Comparison of ENCODE assay signal across 8 cellular contexts in the genomic region with DNA sequence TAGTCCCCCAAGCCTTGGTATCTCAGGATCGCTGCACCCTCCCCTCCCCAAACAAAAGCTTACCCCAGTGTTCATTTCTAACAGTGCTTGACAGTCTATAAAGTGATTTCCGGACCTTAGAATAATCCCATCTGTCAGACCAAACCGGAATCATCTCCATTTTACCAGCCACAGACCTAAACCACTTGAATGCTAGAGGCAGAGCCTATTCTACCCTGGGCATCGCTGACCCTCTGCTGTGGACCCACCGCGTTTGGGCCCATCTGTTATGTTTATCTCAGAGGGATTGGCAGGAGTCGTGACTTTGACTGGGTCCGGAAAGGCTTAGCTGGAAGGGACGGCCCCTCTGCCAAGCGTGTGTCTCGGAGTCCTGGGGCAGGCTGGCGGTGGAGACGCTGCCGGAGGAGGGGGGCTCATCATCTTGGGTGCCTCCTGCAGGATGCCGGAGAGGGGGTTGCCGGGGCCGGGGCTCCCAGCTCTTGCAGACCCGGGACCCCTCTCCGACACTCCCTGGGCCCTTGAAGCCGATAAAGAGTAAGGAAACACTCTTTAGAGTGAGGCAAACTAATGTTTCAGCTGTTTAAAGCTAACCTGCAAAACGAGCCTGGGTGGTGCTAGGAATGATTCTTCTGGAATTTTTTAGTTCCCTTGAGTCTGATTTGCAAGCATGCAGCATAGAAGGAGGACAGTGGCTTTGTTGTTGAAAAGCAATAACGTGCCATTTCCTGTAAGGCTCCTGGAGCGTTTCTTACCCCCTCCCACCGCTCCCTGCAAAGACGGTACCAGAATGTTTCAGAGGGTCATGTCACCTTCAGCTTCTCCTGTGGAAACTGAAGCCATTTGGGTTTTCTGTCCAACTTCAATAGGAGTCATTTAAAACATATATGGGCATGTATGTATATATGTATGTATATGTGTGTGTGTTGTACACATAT. TPM values are rescaled to one million over a fixed set of nuclear protein-coding genes. Genes with fewer than 3 reads are reported as not detected.
A peak's percentile ranks its signal among the peaks of the same experiment; 100 is the strongest.
DNase-seq lines count a peak whose midpoint lies in the region; ATAC-seq, FAIRE-seq and TF ChIP-seq lines count a peak whose summit lies in the region.

No MANE protein-coding gene starts in this region.

- H3K27ac ChIP-seq in PC-3 (ENCODE audit: low read length) = no peak overlapping the region
- H3K27ac ChIP-seq in brain microvascular endothelial cell = no peak overlapping the region
- peak overlapping the region in 2 of 3 donors; percentile 54 to 83 for H3K27ac ChIP-seq in right lobe of liver

- peak overlapping the region; percentile 69 for H2AFZ ChIP-seq in PC-3 (ENCODE audit: low read length)

- H3K4me1 ChIP-seq in PC-3 (ENCODE audit: insufficient read depth, low read length) = peaks cover 23% of the 10 kb centered on the region
- H3K4me1 ChIP-seq in right lobe of liver = peaks cover 0 to 59% (median 19%) of the 10 kb centered on the region in 4 donors

- H3K4me3 ChIP-seq in PC-3 (ENCODE audit: low read length) (peak overlapping the region; percentile 71), brain microvascular endothelial cell (ENCODE audit: low read depth, low read length) (peak overlapping the region; percentile 71), right lobe of liver (peak overlapping the region; percentile 31 to 85 (median 73))

- ATAC-seq in PC-3 = no peak
- no peak for ATAC-seq in right lobe of liver
- no peak for ATAC-seq in stimulated activated naive CD8-positive, alpha-beta T cell treated with anti-CD3 and anti-CD28 coated beads, Interleukin-15, Interleukin-2, amounts not matched to agents 100 U/mL and 50 U/mL, for 24 hours
- no peak for ATAC-seq in esophagus mucosa
- no peak for ATAC-seq in HG03159 (IDR thresholded peaks at IDR 0.05; ENCODE audit: unreplicated experiment)

- TF ChIP-seq CTCF in PC-3 (conservative IDR thresholded peaks at IDR 0.05; ENCODE audit: low read depth, low read length) (no peak), brain microvascular endothelial cell (IDR thresholded peaks at IDR 0.05; ENCODE audit: low read depth, low read length, missing control alignments) (no peak), right lobe of liver (IDR thresholded peaks at IDR 0.05) (no peak)

- no peaks in the 10 kb centered on the region for H3K79me2 ChIP-seq in PC-3 (ENCODE audit: low read length)

- H3K36me3 ChIP-seq in PC-3 (ENCODE audit: low read depth, low read length) (no peaks in the 10 kb centered on the region), brain microvascular endothelial cell (replicated peaks) (peaks cover 2% of the 10 kb centered on the region), right lobe of liver (no peaks in the 10 kb centered on the region)

- POLR2A ChIA-PET in PC-3 (lab: Charles Lee; ENCODE audit: unreplicated experiment) = no interaction called here

- TSS peak; percentile 16 for BruUV-seq in PC-3 (replicated peaks; lab: Mats Ljungman, UMichigan)

- TF ChIP-seq POLR2A in GM12892 (IDR thresholded peaks at IDR 0.05; ENCODE audit: low read depth, low read length) (no peak), right lobe of liver (IDR thresholded peaks at IDR 0.05) (no peak)

- H3K9me2 ChIP-seq in PC-3 (replicated peaks; ENCODE audit: low read length) = no peaks in the 10 kb centered on the region

- H3K4me2 ChIP-seq in PC-3 (ENCODE audit: low read length) = peak overlapping the region; percentile 95

- H4K20me1 ChIP-seq in PC-3 (ENCODE audit: low read length) = no peaks in the 10 kb centered on the region

- H3K27me3 ChIP-seq in PC-3 (ENCODE audit: low read length) (no peaks in the 10 kb centered on the region), brain microvascular endothelial cell (replicated peaks) (no peaks in the 10 kb centered on the region), right lobe of liver (no peaks in the 10 kb centered on the region)

- in situ Hi-C loops in brain microvascular endothelial cell (cut with HindIII; ENCODE audit: low pct_ligation_motif_present, low sequenced_read_pairs) = no loop called here

- no peak for DNase-seq in GM12892 (ENCODE audit: insufficient read length)
- DNase-seq in PC-3 = peak; percentile 19
- DNase-seq in brain microvascular endothelial cell = no peak
- peak in 1 of 3 donors; percentile 51 for DNase-seq in right lobe of liver
- peak; percentile 57 for DNase-seq in stimulated activated naive CD8-positive, alpha-beta T cell treated with anti-CD3 and anti-CD28 coated beads, Interleukin-15, Interleukin-2, amounts not matched to agents 100 U/mL and 50 U/mL, for 24 hours
- DNase-seq in NCI-H1436 treated with DMSO at 0.1 percent for 48 hours (lab: John Stamatoyannopoulos, UW) = no peak

- intact Hi-C loops in PC-3 (cut with micrococcal nuclease) = no loop called here
- intact Hi-C loops in right lobe of liver (cut with DNase I) = no loop called here

- H3K9ac ChIP-seq in PC-3 (ENCODE audit: low read length) = peak overlapping the region; percentile 19; the same call in 1 of the 2 replicates

- CTCF ChIA-PET in PC-3 (lab: Charles Lee) = interaction anchor here (0.6 kb wide), 1 partner anchor 110 kb away, joined by 3 read pairs; no protein-coding TSS in a partner anchor

- no peaks in the 10 kb centered on the region for H3F3A ChIP-seq in PC-3 (ENCODE audit: low read length, unreplicated experiment)

- no peaks in the 10 kb centered on the region for H3K9me3 ChIP-seq in PC-3 (ENCODE audit: low read length)
- no peaks in the 10 kb centered on the region for H3K9me3 ChIP-seq in right lobe of liver

- FAIRE-seq in GM12892 (lab: Jason Lieb, UNC) = peak; percentile 78

- 0% methylated on average over 19 of the region's 25 CpGs for WGBS in right lobe of liver (ENCODE audit: insufficient coverage, low coverage, low lambda C conversion rate, missing lambda C conversion rate)

RNA-seq across cellular contexts. Expression of a gene that starts 1.3 kb away (rescaled TPM):
- 8.7 TPM for polyA plus RNA-seq in GM12892 (2012; ENCODE audit: missing spikeins)
- 8.0 and 8.8 TPM in 2 replicates for total RNA-seq in PC-3 (2014; rRNA removed)
- total RNA-seq in right lobe of liver = 10 to 100 TPM; 20.7 to 80.7 (median 69.7) TPM
- 2.5 TPM for total RNA-seq in esophagus mucosa

RNA-seq across cellular contexts. Expression of a gene that starts 31.7 kb away (rescaled TPM):
- 19.5 TPM for polyA plus RNA-seq in GM12892 (2012; ENCODE audit: missing spikeins)
- total RNA-seq in PC-3 (2014; rRNA removed) = 102 and 114 TPM in 2 replicates
- total RNA-seq in right lobe of liver = 10 to 100 TPM; 19.3 to 64.8 (median 41.4) TPM
- total RNA-seq in esophagus mucosa = 19.8 TPM

RNA-seq across cellular contexts. Expression of a gene that starts 31.8 kb away (rescaled TPM):
- 100 TPM for polyA plus RNA-seq in GM12892 (2012; ENCODE audit: missing spikeins)
- 48.9 and 56.9 TPM in 2 replicates for total RNA-seq in PC-3 (2014; rRNA removed)
- total RNA-seq in right lobe of liver = 10 to 100 TPM; 17.4 to 36.4 (median 30.0) TPM
- total RNA-seq in esophagus mucosa = 26.1 TPM

Comparison
In these comparisons a context has a peak if more than half of its experiments do, and no peak if none do; other contexts are left out.
1. DNase-seq: peak in PC-3 (single experiment) and stimulated activated naive CD8-positive, alpha-beta T cell treated with anti-CD3 and anti-CD28 coated beads, Interleukin-15, Interleukin-2, amounts not matched to agents 100 U/mL and 50 U/mL, for 24 hours (single experiment); none in GM12892 (single experiment), brain microvascular endothelial cell (single experiment) and NCI-H1436 treated with DMSO at 0.1 percent for 48 hours (single experiment).
2. H3K27ac ChIP-seq: peak in right lobe of liver (2 of 3); none in PC-3 (single experiment) and brain microvascular endothelial cell (single experiment).
3. Peak in every context shown above with its lines, with median percentiles within 50 percentile points of each other: H3K4me3 ChIP-seq.